In genomic region chr7:66528652-66529051, GRCh38 we compare ENCODE assay signal across 22 cellular contexts.
DNase-seq lines count a peak whose midpoint lies in the region; ATAC-seq and TF ChIP-seq lines count a peak whose summit lies in the region.
"Had no signal": no experiment of that assay in that cellular context is flagged by ENCODE, and none has a peak within 500 bp of the region (broad histone marks: within the 10 kb centered on the region; RNA-seq: fewer than 3 reads in every experiment).

No MANE protein-coding gene starts in this region.

- POLR2A ChIA-PET in RWPE1 (lab: Yijun Ruan, JAX; ENCODE audit: low non-redundant PET), result no interaction called here
- POLR2A ChIA-PET in naive thymus-derived CD8-positive, alpha-beta T cell (lab: Charles Lee), result no interaction called here

- CTCF ChIA-PET in Calu3 (lab: Charles Lee), result no interaction called here
- CTCF ChIA-PET in RWPE1 (lab: Yijun Ruan, JAX), result no interaction called here

- peak overlapping the region; percentile 5 for H3K27ac Mint-ChIP-seq in Calu3 (ENCODE audit: unreplicated experiment)
- H3K27ac Mint-ChIP-seq in naive thymus-derived CD8-positive, alpha-beta T cell, result peak overlapping the region in 6 of 10 donors; percentile 2 to 77 (median 40)
- peak overlapping the region; percentile 16 for H3K27ac Mint-ChIP-seq in stimulated activated naive B cell treated with anti-CD40 and anti-IgM and Interleukin-4, amounts not matched to agents 10 μg/mL and 1 μg/mL and 100 μg/mL, for 72 hours

- no peak for ATAC-seq in naive thymus-derived CD8-positive, alpha-beta T cell
- no peak for ATAC-seq in stimulated activated naive B cell treated with anti-CD40 and anti-IgM and Interleukin-4, amounts not matched to agents 10 μg/mL and 1 μg/mL and 100 μg/mL, for 72 hours (replicated peaks)
- ATAC-seq: CD8-positive, alpha-beta T cell; Right ventricle myocardium inferior had no signal

- peaks cover 18% of the 10 kb centered on the region for H3K36me3 Mint-ChIP-seq in Calu3 (ENCODE audit: insufficient read depth, unreplicated experiment)
- peaks cover 0 to 16% (median 0%) of the 10 kb centered on the region in 3 donors for H3K36me3 Mint-ChIP-seq in naive thymus-derived CD8-positive, alpha-beta T cell
- H3K36me3 Mint-ChIP-seq in stimulated activated naive B cell treated with anti-CD40 and anti-IgM and Interleukin-4, amounts not matched to agents 10 μg/mL and 1 μg/mL and 100 μg/mL, for 72 hours, result peaks cover 12 to 23% of the 10 kb centered on the region in 2 donors

- H3K4me1 Mint-ChIP-seq in Calu3 (ENCODE audit: low read depth, unreplicated experiment), result no peaks in the 10 kb centered on the region
- H3K4me1 Mint-ChIP-seq in naive thymus-derived CD8-positive, alpha-beta T cell, result peaks cover 0 to 8% (median 1%) of the 10 kb centered on the region in 4 donors
- peaks cover 0 to 2% of the 10 kb centered on the region in 2 donors for H3K4me1 Mint-ChIP-seq in stimulated activated naive B cell treated with anti-CD40 and anti-IgM and Interleukin-4, amounts not matched to agents 10 μg/mL and 1 μg/mL and 100 μg/mL, for 72 hours

- no TSS peak for BruUV-seq in Calu3 (replicated peaks; lab: Mats Ljungman, UMichigan)

- H3K9me3 Mint-ChIP-seq in Calu3 (ENCODE audit: low read depth, unreplicated experiment), result no peaks in the 10 kb centered on the region
- no peaks in the 10 kb centered on the region for H3K9me3 Mint-ChIP-seq in naive thymus-derived CD8-positive, alpha-beta T cell
- no peaks in the 10 kb centered on the region for H3K9me3 Mint-ChIP-seq in stimulated activated naive B cell treated with anti-CD40 and anti-IgM and Interleukin-4, amounts not matched to agents 10 μg/mL and 1 μg/mL and 100 μg/mL, for 72 hours
- H3K9me3 Mint-ChIP-seq: CD8-positive, alpha-beta T cell had no signal

- H3K27me3 Mint-ChIP-seq in Calu3 (ENCODE audit: unreplicated experiment), result no peaks in the 10 kb centered on the region
- no peaks in the 10 kb centered on the region for H3K27me3 Mint-ChIP-seq in naive thymus-derived CD8-positive, alpha-beta T cell
- no peaks in the 10 kb centered on the region for H3K27me3 Mint-ChIP-seq in stimulated activated naive B cell treated with anti-CD40 and anti-IgM and Interleukin-4, amounts not matched to agents 10 μg/mL and 1 μg/mL and 100 μg/mL, for 72 hours

- DNase-seq in Calu3 (no peak), RWPE1 (ENCODE audit: low spot score) (no peak), NCI-H1105 (lab: John Stamatoyannopoulos, UW) (no peak), C1 segment of cervical spinal cord (lab: John Stamatoyannopoulos, UW) (no peak), globus pallidus (ENCODE audit: low spot score) (no peak)
- no peak for DNase-seq in naive thymus-derived CD8-positive, alpha-beta T cell
- no peak for DNase-seq in stimulated activated naive B cell treated with anti-CD40 and anti-IgM and Interleukin-4, amounts not matched to agents 10 μg/mL and 1 μg/mL and 100 μg/mL, for 72 hours
- DNase-seq: CD8-positive, alpha-beta T cell; DMS53; GDM1; GM23248; IMR-90; NCI-H1694; NCI-H2081; NCI-H2171; NCI-H345; NCI-H524; NCI-H82; OCI-M1 had no signal

- H3K4me3 Mint-ChIP-seq in Calu3 (ENCODE audit: low read depth, unreplicated experiment), result no peak overlapping the region
- H3K4me3 Mint-ChIP-seq in naive thymus-derived CD8-positive, alpha-beta T cell, result no peak overlapping the region
- no peak overlapping the region for H3K4me3 Mint-ChIP-seq in stimulated activated naive B cell treated with anti-CD40 and anti-IgM and Interleukin-4, amounts not matched to agents 10 μg/mL and 1 μg/mL and 100 μg/mL, for 72 hours
- H3K4me3 Mint-ChIP-seq: CD8-positive, alpha-beta T cell had no signal

- TF ChIP-seq CTCF in Calu3 (IDR thresholded peaks at IDR 0.05; ENCODE audit: unreplicated experiment) (no peak), RWPE1 (conservative IDR thresholded peaks at IDR 0.05; ENCODE audit: low read depth) (no peak)

- intact Hi-C loops in Calu3 (cut with micrococcal nuclease; ENCODE audit: unreplicated experiment), result no loop called here

- H3K27ac ChIP-seq in RWPE1, result 0 out of 2 replicates have a peak overlapping the region, but pooled peaks have one; percentile 3
- H3K27ac ChIP-seq: GM23248, KMS-11, SJSA1 had no signal
